In the genomic region with DNA sequence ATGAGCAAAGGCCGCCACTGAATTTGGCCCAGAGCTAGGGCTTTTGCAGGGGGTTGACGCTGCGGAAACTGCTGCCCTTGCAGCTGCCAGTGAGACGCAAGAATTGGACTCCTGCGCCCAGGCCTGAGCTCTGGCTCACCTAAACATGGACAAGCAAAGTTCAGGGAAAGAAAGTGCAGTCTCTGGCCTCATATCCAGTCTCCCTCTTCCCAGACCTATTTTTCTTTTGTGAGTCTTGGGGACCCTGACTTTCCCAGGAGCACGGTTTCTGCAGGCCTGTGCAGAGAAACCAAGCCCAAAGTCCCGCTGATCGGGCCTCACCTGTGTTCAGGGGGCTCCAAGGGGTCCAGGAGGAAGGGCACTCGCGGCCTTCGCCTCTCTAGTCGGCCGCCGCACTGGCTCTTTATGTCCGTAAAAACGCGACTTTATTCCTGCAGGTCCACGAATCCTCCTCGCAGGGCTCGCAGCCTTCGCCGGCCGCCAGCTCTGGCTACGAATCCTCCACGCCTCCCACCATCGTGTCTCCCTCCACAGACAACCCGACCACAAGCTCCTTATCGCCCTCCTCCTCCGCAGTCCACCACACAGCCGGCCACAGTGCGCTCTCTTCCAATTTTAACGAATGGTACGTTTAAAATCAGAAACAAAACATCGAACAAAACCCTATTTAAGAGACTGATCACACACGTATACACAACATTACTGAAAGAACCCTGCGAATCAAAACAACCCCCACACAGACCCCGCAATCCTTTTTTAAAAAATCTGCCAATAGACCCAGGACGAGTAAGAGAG, we compare ENCODE assay signal across 10 cellular contexts. TPM values are rescaled to one million over a fixed set of nuclear protein-coding genes. Genes with fewer than 3 reads are reported as not detected.
DNase-seq lines count a peak whose midpoint lies in the region; ATAC-seq and TF ChIP-seq lines count a peak whose summit lies in the region.
"Had no signal": no experiment of that assay in that cellular context is flagged by ENCODE, and none has a peak within 500 bp of the region (broad histone marks: within the 10 kb centered on the region; RNA-seq: fewer than 3 reads in every experiment).

No MANE protein-coding gene starts in this region.

- peaks cover 71% of the 10 kb centered on the region for H3K27me3 Mint-ChIP-seq in activated CD4-positive, alpha-beta memory T cell treated with anti-CD3 and anti-CD28 coated beads for 36 hours

- H3K9ac ChIP-seq in fibroblast of lung (ENCODE audit: insufficient read depth, low read length) = no peak overlapping the region

- H3K27ac Mint-ChIP-seq in activated CD4-positive, alpha-beta memory T cell treated with anti-CD3 and anti-CD28 coated beads for 36 hours = peak overlapping the region; percentile 14

- H3K27me3 ChIP-seq in fibroblast of lung (ENCODE audit: control insufficient read depth, insufficient read depth, low read length) (peaks cover 76% of the 10 kb centered on the region), psoas muscle (ENCODE audit: insufficient read depth in 3 of 3, low read length in 2 of 3) (peaks cover 0 to 59% (median 10%) of the 10 kb centered on the region in 3 donors), adrenal gland (peaks cover 84% of the 10 kb centered on the region)

- H3K27ac ChIP-seq in fibroblast of lung (ENCODE audit: insufficient read depth, low read length) = no peak overlapping the region
- peak overlapping the region; percentile 33 for H3K27ac ChIP-seq in psoas muscle
- H3K27ac ChIP-seq in adrenal gland = no peak overlapping the region

- DNase-seq in GM13976 (ENCODE audit: low spot score) (peak; percentile 27), fibroblast of lung (ENCODE audit: low read depth in 2 of 2) (no peak), psoas muscle (no peak), NCI-H2196 treated with DMSO at 0.1 percent for 48 hours (lab: John Stamatoyannopoulos, UW; ENCODE audit: unreplicated experiment) (no peak), sciatic nerve (ENCODE audit: low spot score) (no peak), adrenal gland (no peak)
- DNase-seq in activated CD4-positive, alpha-beta memory T cell treated with anti-CD3 and anti-CD28 coated beads for 36 hours = no peak
- DNase-seq: central memory CD4-positive, alpha-beta T cell had no signal

- ATAC-seq in psoas muscle (no peak), sciatic nerve (no peak), GM18858 (IDR thresholded peaks at IDR 0.05; ENCODE audit: unreplicated experiment) (no peak)

- intact Hi-C loops in activated CD4-positive, alpha-beta memory T cell treated with anti-CD3 and anti-CD28 coated beads for 36 hours (cut with micrococcal nuclease) = loop anchor here (5.0 kb wide), 2 partner anchors 41 to 56 kb away; no protein-coding TSS in a partner anchor
- intact Hi-C loops in psoas muscle (cut with DNase I) (loop anchor here in 1 of 2 donors (5.0 to 10.0 kb wide), 3 partner anchors 58 to 664 kb away; no protein-coding TSS in a partner anchor), sciatic nerve (cut with DNase I) (no loop called here), adrenal gland (cut with DNase I) (no loop called here)

- peaks cover 26% of the 10 kb centered on the region for H3K36me3 Mint-ChIP-seq in activated CD4-positive, alpha-beta memory T cell treated with anti-CD3 and anti-CD28 coated beads for 36 hours

- peaks cover 4% of the 10 kb centered on the region for H3K4me1 ChIP-seq in fibroblast of lung (ENCODE audit: control insufficient read depth, extremely low read depth, insufficient read depth, low read length)
- peaks cover 12% of the 10 kb centered on the region for H3K4me1 ChIP-seq in psoas muscle
- H3K4me1 ChIP-seq in adrenal gland (replicated peaks in 1 of 2) = peaks cover 0 to 32% of the 10 kb centered on the region in 2 donors

- peaks cover 25% of the 10 kb centered on the region for H3K4me1 Mint-ChIP-seq in activated CD4-positive, alpha-beta memory T cell treated with anti-CD3 and anti-CD28 coated beads for 36 hours (ENCODE audit: low read depth)

- TF ChIP-seq POLR2A in adrenal gland (IDR thresholded peaks at IDR 0.05) = no peak

- H3K4me3 ChIP-seq in fibroblast of lung (replicated peaks in 1 of 4; ENCODE audit: control extremely low read depth in 1 of 4, insufficient read depth in 1 of 4, low read depth in 3 of 4, low read length in 4 of 4) (peak overlapping the region; percentile 8 to 46 (median 32)), psoas muscle (peak overlapping the region; percentile 75), adrenal gland (peak overlapping the region in 1 of 4 donors; percentile 36)

- H3K4me2 ChIP-seq in fibroblast of lung (ENCODE audit: extremely low read depth, insufficient read depth, low read length) = peak overlapping the region; percentile 80

- peak overlapping the region; percentile 25 for H3K4me3 Mint-ChIP-seq in activated CD4-positive, alpha-beta memory T cell treated with anti-CD3 and anti-CD28 coated beads for 36 hours

- no peaks in the 10 kb centered on the region for H3K36me3 ChIP-seq in fibroblast of lung (ENCODE audit: control insufficient read depth, insufficient read depth, low read length)
- no peaks in the 10 kb centered on the region for H3K36me3 ChIP-seq in psoas muscle (ENCODE audit: insufficient read depth in 1 of 2, low read depth in 1 of 2)
- H3K36me3 ChIP-seq in adrenal gland (replicated peaks in 1 of 2) = no peaks in the 10 kb centered on the region

- POLR2A ChIA-PET in activated CD4-positive, alpha-beta memory T cell treated with anti-CD3 and anti-CD28 coated beads for 36 hours (lab: Charles Lee) = no interaction called here

- H4K20me1 ChIP-seq in fibroblast of lung (ENCODE audit: control insufficient read depth, extremely low read depth, insufficient read depth, low read length) = peaks cover under 1% of the 10 kb centered on the region

- H3K9me3 ChIP-seq in fibroblast of lung (ENCODE audit: control insufficient read depth, insufficient read depth, low read depth, low read length) (no peaks in the 10 kb centered on the region), psoas muscle (no peaks in the 10 kb centered on the region), adrenal gland (replicated peaks in 1 of 3) (no peaks in the 10 kb centered on the region)

- in situ Hi-C loops in GM13976 (cut with MboI; ENCODE audit: low sequenced_read_pairs, unreplicated experiment) = no loop called here

- no peak overlapping the region for H2AFZ ChIP-seq in fibroblast of lung (ENCODE audit: low read length)

- TF ChIP-seq CTCF in GM13976 (IDR thresholded peaks at IDR 0.05; ENCODE audit: borderline replicate concordance, control extremely low read depth, extremely low read depth, insufficient read depth, missing control alignments) (no peak), fibroblast of lung (conservative IDR thresholded peaks at IDR 0.05 in 1 of 2, IDR thresholded peaks at IDR 0.05 in 1 of 2; ENCODE audit: low read depth in 1 of 2, low read length in 2 of 2) (no peak), psoas muscle (IDR thresholded peaks at IDR 0.05) (no peak), adrenal gland (IDR thresholded peaks at IDR 0.05) (no peak)

- 52 to 60% (median 55%) methylated on average over 38 of the region's 38 CpGs for WGBS in psoas muscle, 3 donors
- WGBS in adrenal gland, 4 donors = 11 to 14% (median 13%) methylated on average over 22 to 38 of the region's 38 CpGs

- H3K9me3 Mint-ChIP-seq in activated CD4-positive, alpha-beta memory T cell treated with anti-CD3 and anti-CD28 coated beads for 36 hours = peaks cover 10% of the 10 kb centered on the region

- CTCF ChIA-PET in activated CD4-positive, alpha-beta memory T cell treated with anti-CD3 and anti-CD28 coated beads for 36 hours (lab: Charles Lee) = no interaction called here

- no peaks in the 10 kb centered on the region for H3K79me2 ChIP-seq in fibroblast of lung (ENCODE audit: control insufficient read depth, insufficient read depth, low read length)

RNA-seq across cellular contexts. Expression of a gene that starts 3.9 kb away (rescaled TPM):
- not detected for total RNA-seq in activated CD4-positive, alpha-beta memory T cell treated with anti-CD3 and anti-CD28 coated beads for 36 hours
- 0.26 TPM in 1 of 2 replicates, not detected in the other for total RNA-seq in fibroblast of lung
- 0.11 and 0.46 TPM in 2 replicates for polyA plus RNA-seq in fibroblast of lung
- 0.08 TPM in 1 of 2 replicates, not detected in the other for polyA plus RNA-seq in fibroblast of lung (2012)
- not detected in 2 replicates for polyA minus RNA-seq in fibroblast of lung (ENCODE audit: low replicate concordance)
- total RNA-seq in psoas muscle = 1 to 10 TPM; 3.5 to 7.3 (median 5.1) TPM
- 10 to 100 TPM in 1 of 3 donors, 1 to 10 TPM in 2; 2.3 to 10.2 (median 3.5) TPM for polyA plus RNA-seq in psoas muscle
- total RNA-seq in sciatic nerve = 3.8 TPM
- total RNA-seq in adrenal gland = under 1 TPM in 1 of 8 donors, not detected in 7; 0.32 TPM
- under 1 TPM in 2 of 3 donors, not detected in 1; 0.08 to 0.64 TPM for polyA plus RNA-seq in adrenal gland
- total RNA-seq: T-helper 2 cell treated with Interferon-gamma antibody and Interleukin-4, amounts not matched to agents 100 ng/mL and 5 ng/mL, for 36 hours had no signal

RNA-seq across cellular contexts. Expression of a gene that starts 6.8 kb away (rescaled TPM):
- total RNA-seq in activated CD4-positive, alpha-beta memory T cell treated with anti-CD3 and anti-CD28 coated beads for 36 hours = not detected
- total RNA-seq in fibroblast of lung = not detected in 2 replicates
- polyA plus RNA-seq in fibroblast of lung = not detected in 2 replicates
- polyA plus RNA-seq in fibroblast of lung (2012) = 0.07 TPM in 1 of 2 replicates, not detected in the other
- polyA minus RNA-seq in fibroblast of lung (ENCODE audit: low replicate concordance) = not detected in 2 replicates
- under 1 TPM; 0.15 to 0.73 (median 0.57) TPM for total RNA-seq in psoas muscle
- polyA plus RNA-seq in psoas muscle = under 1 TPM; 0.10 to 1.00 (median 0.13) TPM
- total RNA-seq in sciatic nerve = 0.62 TPM
- not detected for total RNA-seq in adrenal gland
- under 1 TPM in 1 of 3 donors, not detected in 2; 0.07 TPM for polyA plus RNA-seq in adrenal gland
- total RNA-seq: T-helper 2 cell treated with Interferon-gamma antibody and Interleukin-4, amounts not matched to agents 100 ng/mL and 5 ng/mL, for 36 hours had no signal
